1 cellular context compared by ENCODE assay signal in the genomic region with DNA sequence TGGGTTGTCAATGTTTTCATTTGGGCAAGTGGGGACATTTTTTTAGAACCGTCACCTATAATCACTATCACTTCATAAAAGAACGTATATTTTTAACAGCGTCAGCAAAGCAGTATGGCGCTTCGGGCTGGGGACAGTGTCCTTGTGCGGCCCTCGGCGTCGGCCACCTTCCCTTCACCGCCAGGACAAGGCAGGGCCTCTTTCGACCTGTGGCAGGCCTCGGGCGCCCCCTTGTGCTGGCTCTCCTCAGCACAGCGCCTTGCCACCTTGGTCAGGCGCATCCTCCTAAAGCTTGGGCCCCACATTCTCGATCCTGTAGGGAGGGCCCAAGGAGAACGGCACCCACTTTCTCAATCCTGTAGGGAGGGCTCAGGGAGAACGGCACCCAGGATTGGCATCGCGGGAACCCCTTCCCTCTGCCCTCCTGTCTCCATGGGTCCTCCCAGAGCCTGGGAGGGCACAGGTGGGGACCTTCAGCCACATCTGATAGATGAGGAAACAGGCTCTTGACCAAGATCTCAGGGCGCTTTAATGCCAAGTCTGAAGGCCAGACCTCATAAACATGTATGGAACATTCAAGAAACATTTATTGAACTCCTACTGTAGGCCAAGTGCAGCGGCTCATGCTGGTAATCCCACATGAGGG.
TF ChIP-seq lines count a peak whose summit lies in the region.

No MANE protein-coding gene starts in this region.

TF ChIP-seq in H1, 55 proteins besides CTCF, POLR2A, EP300 and RAD21 (continued from another document):
- TF ChIP-seq, protein P1, sequence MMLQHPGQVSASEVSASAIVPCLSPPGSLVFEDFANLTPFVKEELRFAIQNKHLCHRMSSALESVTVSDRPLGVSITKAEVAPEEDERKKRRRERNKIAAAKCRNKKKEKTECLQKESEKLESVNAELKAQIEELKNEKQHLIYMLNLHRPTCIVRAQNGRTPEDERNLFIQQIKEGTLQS (IDR thresholded peaks at IDR 0.05; ENCODE audit: insufficient read depth, low read depth, low read length) = 0 out of 2 replicates have a peak, but pooled peaks have one; percentile 19
